14 cellular contexts compared by ENCODE assay signal in the genomic region with DNA sequence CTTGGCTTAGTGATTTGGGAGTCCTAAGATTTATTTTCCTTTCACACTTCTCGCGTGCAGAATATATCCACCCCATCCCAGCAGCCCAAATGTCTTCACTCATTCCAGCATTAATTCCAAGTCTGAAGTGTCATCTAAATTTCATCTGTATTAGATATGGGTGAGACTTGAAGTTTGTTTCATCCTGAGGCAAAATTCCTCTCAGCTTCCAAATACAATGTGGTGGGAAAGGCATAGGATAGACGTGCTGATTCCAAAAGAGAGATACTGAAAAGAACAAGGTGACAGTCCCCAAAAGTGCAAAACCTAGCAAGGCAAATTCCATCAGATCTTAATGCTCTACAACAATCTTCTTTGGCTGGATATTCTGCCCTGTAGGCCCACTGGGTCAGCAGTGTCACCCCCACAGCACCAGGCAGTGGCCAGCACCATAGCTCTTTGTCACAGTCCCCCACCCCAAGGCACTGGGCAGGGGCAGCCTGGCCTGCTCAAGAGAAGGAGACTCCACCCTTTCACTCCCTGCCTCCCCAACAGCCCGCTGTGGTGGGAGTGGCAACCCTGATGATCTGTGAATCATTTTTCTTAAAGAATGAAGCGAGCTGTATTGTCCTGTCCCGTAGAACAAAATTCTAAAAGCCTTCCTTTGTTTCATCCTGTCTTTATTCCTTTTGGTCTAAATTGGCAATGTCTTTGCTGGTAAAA.
"Had no signal": no experiment of that assay in that cellular context is flagged by ENCODE, and none has a peak within 500 bp of the region (broad histone marks: within the 10 kb centered on the region; RNA-seq: fewer than 3 reads in every experiment).

No MANE protein-coding gene starts in this region.

- H3K27me3 Mint-ChIP-seq: activated T-helper 17 cell treated with anti-CD3 and anti-CD28 coated beads, Interleukin-2, amount 50 U/mL, for 72 hours had no signal

- H3K9me3 Mint-ChIP-seq: activated naive CD4-positive, alpha-beta T cell treated with anti-CD3 and anti-CD28 coated beads for 36 hours; activated naive CD8-positive, alpha-beta T cell treated with anti-CD3 and anti-CD28 coated beads, Interleukin-2, amount 50 U/mL, for 24 hours; activated T-helper 17 cell treated with anti-CD3 and anti-CD28 coated beads, Interleukin-2, amount 50 U/mL, for 72 hours; effector memory CD8-positive, alpha-beta T cell; mesothelial cell of epicardium had no signal

- ATAC-seq: activated naive CD8-positive, alpha-beta T cell treated with anti-CD3 and anti-CD28 coated beads, Interleukin-2, amount 50 U/mL, for 24 hours; activated T-helper 17 cell treated with anti-CD3 and anti-CD28 coated beads, Interleukin-2, amount 50 U/mL, for 72 hours; effector memory CD8-positive, alpha-beta T cell; gastrocnemius medialis; heart left ventricle had no signal

- H3K27ac Mint-ChIP-seq: activated naive CD4-positive, alpha-beta T cell treated with anti-CD3 and anti-CD28 coated beads for 36 hours; activated naive CD8-positive, alpha-beta T cell treated with anti-CD3 and anti-CD28 coated beads, Interleukin-2, amount 50 U/mL, for 24 hours; activated T-helper 17 cell treated with anti-CD3 and anti-CD28 coated beads, Interleukin-2, amount 50 U/mL, for 72 hours; mesothelial cell of epicardium had no signal

- DNase-seq: activated CD4-positive, alpha-beta T cell treated with anti-CD3 and anti-CD28 coated beads, Interleukin-2, amount 50 U/mL, for 1 hour; activated CD4-positive, CD25-positive, alpha-beta regulatory T cell; activated naive CD4-positive, alpha-beta T cell treated with anti-CD3 and anti-CD28 coated beads for 36 hours; activated naive CD8-positive, alpha-beta T cell treated with anti-CD3 and anti-CD28 coated beads, Interleukin-2, amount 50 U/mL, for 24 hours; aorta; dermis blood vessel endothelial cell; effector memory CD8-positive, alpha-beta T cell; gastrocnemius medialis; heart left ventricle; stimulated activated CD4-positive, alpha-beta T cell treated with anti-CD3 and anti-CD28 coated beads, Interleukin-12 subunit alpha, Interleukin-12 subunit beta, amount 100 ng/mL, for 4 hours; stimulated activated CD4-positive, alpha-beta T cell treated with anti-CD3 and anti-CD28 coated beads, Interleukin-2, amount 100 ng/mL, for 24 hours; tibial artery had no signal

- H3K36me3 Mint-ChIP-seq: mesothelial cell of epicardium had no signal

- H3K4me3 Mint-ChIP-seq: activated naive CD4-positive, alpha-beta T cell treated with anti-CD3 and anti-CD28 coated beads for 36 hours; activated naive CD8-positive, alpha-beta T cell treated with anti-CD3 and anti-CD28 coated beads, Interleukin-2, amount 50 U/mL, for 24 hours; activated T-helper 17 cell treated with anti-CD3 and anti-CD28 coated beads, Interleukin-2, amount 50 U/mL, for 72 hours; effector memory CD8-positive, alpha-beta T cell; mesothelial cell of epicardium had no signal
